Comparison of ENCODE assay signal across 10 cellular contexts in genomic region chr14:22122227-22123187, GRCh38.
DNase-seq lines count a peak whose midpoint lies in the region; ATAC-seq, FAIRE-seq and TF ChIP-seq lines count a peak whose summit lies in the region.
"Had no signal": no experiment of that assay in that cellular context is flagged by ENCODE, and none has a peak within 500 bp of the region (broad histone marks: within the 10 kb centered on the region; RNA-seq: fewer than 3 reads in every experiment).

No MANE protein-coding gene starts in this region.

- H3K36me3 ChIP-seq in HepG2 (replicated peaks in 1 of 2; ENCODE audit: control insufficient read depth in 1 of 2, insufficient read depth in 2 of 2, low read length in 2 of 2) (no peaks in the 10 kb centered on the region), right lobe of liver (no peaks in the 10 kb centered on the region)
- H3K36me3 ChIP-seq: WERI-Rb-1 had no signal

- no peak for TF ChIP-seq POLR2A in HepG2 (IDR thresholded peaks at IDR 0.05; ENCODE audit: insufficient read depth in 1 of 2, low read depth in 2 of 2, low read length in 2 of 2)
- TF ChIP-seq POLR2A in right lobe of liver (IDR thresholded peaks at IDR 0.05), result no peak

- no peaks in the 10 kb centered on the region for H3K4me1 ChIP-seq in HepG2 (ENCODE audit: insufficient read depth, low read length)
- H3K4me1 ChIP-seq in right lobe of liver, result no peaks in the 10 kb centered on the region

- TF ChIP-seq EP300 in HepG2 (IDR thresholded peaks at IDR 0.05; ENCODE audit: low read depth in 2 of 2, low read length in 2 of 2), result no peak
- no peak for TF ChIP-seq EP300 in HepG2 (CRISPR knock-in tag; IDR thresholded peaks at IDR 0.05; ENCODE audit: borderline replicate concordance)

- CTCF ChIA-PET in HepG2 (lab: Yijun Ruan, JAX; ENCODE audit: low intra/inter-chr PET ratio, low total read pairs), result no interaction called here

- in situ Hi-C loops in HepG2 (cut with HindIII; ENCODE audit: extremely low pct_ligation_motif_present, low pct_unique_long_range_greater_than_20kb), result no loop called here

- TF ChIP-seq CTCF in HepG2 (CRISPR knock-in tag; IDR thresholded peaks at IDR 0.05), result peak; percentile 62
- TF ChIP-seq CTCF in right lobe of liver (IDR thresholded peaks at IDR 0.05), result no peak
- TF ChIP-seq CTCF in fibroblast of villous mesenchyme (IDR thresholded peaks at IDR 0.05; ENCODE audit: insufficient read depth, low read depth, low read length), result peak; percentile 4
- no peak for TF ChIP-seq CTCF in D721Med (IDR thresholded peaks at IDR 0.05; ENCODE audit: insufficient read depth, missing control alignments)

- no peak overlapping the region for H3K4me2 ChIP-seq in HepG2 (ENCODE audit: low read depth, low read length)

- no peaks in the 10 kb centered on the region for H3K79me2 ChIP-seq in HepG2 (ENCODE audit: insufficient read depth, low read length)

- no peak overlapping the region for H3K9ac ChIP-seq in HepG2 (ENCODE audit: insufficient read depth, low read depth, low read length)

- H3K4me3 ChIP-seq in HepG2 (replicated peaks in 1 of 3; ENCODE audit: insufficient read depth in 1 of 3, low read depth in 2 of 3, low read length in 3 of 3), result no peak overlapping the region
- H3K4me3 ChIP-seq in right lobe of liver, result no peak overlapping the region
- no peak overlapping the region for H3K4me3 ChIP-seq in fibroblast of villous mesenchyme (ENCODE audit: low read depth, low read length)

- peak; percentile 92 for ATAC-seq in HepG2
- ATAC-seq in right lobe of liver, result no peak
- no peak for ATAC-seq in GM19463 (IDR thresholded peaks at IDR 0.05; ENCODE audit: unreplicated experiment)

- H2AFZ ChIP-seq in HepG2 (ENCODE audit: low read length), result no peak overlapping the region

- FAIRE-seq in HepG2 (lab: Jason Lieb, UNC) (no peak), urothelium cell line (lab: Jason Lieb, UNC) (no peak), D721Med (lab: Jason Lieb, UNC) (no peak)

- TF ChIP-seq RAD21 in HepG2 (CRISPR knock-in tag; IDR thresholded peaks at IDR 0.05), result no peak

- no peaks in the 10 kb centered on the region for H4K20me1 ChIP-seq in HepG2 (ENCODE audit: insufficient read depth, low read length)

- DNase-seq in HepG2 (ENCODE audit: low spot score), result peak; percentile 37
- no peak for DNase-seq in right lobe of liver
- peak in 3 of 5 donors; percentile 6 to 21 (median 11) for DNase-seq in T-helper 1 cell
- DNase-seq in fibroblast of villous mesenchyme (ENCODE audit: low read depth), result no peak
- peak; percentile 31 for DNase-seq in urothelium cell line (ENCODE audit: low spot score)
- no peak for DNase-seq in RPMI8226
- DNase-seq in D721Med (ENCODE audit: insufficient read length, low spot score), result no peak
- DNase-seq: retina, WERI-Rb-1 had no signal

- no TSS peak for BruUV-seq in HepG2 (replicated peaks; lab: Mats Ljungman, UMichigan)

- H3K9me3 ChIP-seq in HepG2 (ENCODE audit: low read length) (no peaks in the 10 kb centered on the region), right lobe of liver (no peaks in the 10 kb centered on the region)

- no peak overlapping the region for H3K27ac ChIP-seq in HepG2 (ENCODE audit: extremely low read length, insufficient read depth, low read length)
- H3K27ac ChIP-seq in right lobe of liver, result no peak overlapping the region
- H3K27ac ChIP-seq: WERI-Rb-1 had no signal

- POLR2A ChIA-PET in HepG2 (lab: Yijun Ruan, JAX), result no interaction called here

- intact Hi-C loops in HepG2 (cut with micrococcal nuclease; ENCODE audit: unreplicated experiment), result loop anchor here (5.0 kb wide), 1 partner anchor 255 kb away; no protein-coding TSS in a partner anchor
- intact Hi-C loops in right lobe of liver (cut with DNase I), result no loop called here

- WGBS in HepG2 (ENCODE audit: low lambda C conversion rate), result 2% methylated on average over 6 of the region's 6 CpGs
- 27% methylated on average over 6 of the region's 6 CpGs for WGBS in right lobe of liver (ENCODE audit: insufficient coverage, low coverage, low lambda C conversion rate, missing lambda C conversion rate)

- no peaks in the 10 kb centered on the region for H3K27me3 ChIP-seq in HepG2 (ENCODE audit: control insufficient read depth in 1 of 2, insufficient read depth in 2 of 2, low read length in 2 of 2)
- no peaks in the 10 kb centered on the region for H3K27me3 ChIP-seq in right lobe of liver

TF ChIP-seq in HepG2, 621 proteins besides CTCF, POLR2A, EP300 and RAD21:
- no peak for TF ChIP-seq AGO2 (optimal IDR thresholded peaks at IDR 0.05; ENCODE audit: low read depth, low read length)
- TF ChIP-seq ZFP82 (CRISPR knock-in tag; IDR thresholded peaks at IDR 0.05; ENCODE audit: borderline replicate concordance), result no peak
- no peak for TF ChIP-seq ZNF20 (CRISPR knock-in tag; IDR thresholded peaks at IDR 0.05)
- no peak for TF ChIP-seq GFI1 (CRISPR knock-in tag; IDR thresholded peaks at IDR 0.05; ENCODE audit: borderline replicate concordance)
- no peak for TF ChIP-seq NFKB2 (CRISPR knock-in tag; IDR thresholded peaks at IDR 0.05; ENCODE audit: borderline replicate concordance)
- TF ChIP-seq ATF7 (IDR thresholded peaks at IDR 0.05), result 0 out of 2 replicates have a peak, but pooled peaks have one; percentile 17
- TF ChIP-seq ATF7 (CRISPR knock-in tag; IDR thresholded peaks at IDR 0.05), result no peak
- TF ChIP-seq MYC (CRISPR knock-in tag; IDR thresholded peaks at IDR 0.05; ENCODE audit: borderline replicate concordance), result no peak
- 0 out of 2 replicates have a peak, but pooled peaks have one; percentile 19 for TF ChIP-seq ZNF354B (CRISPR knock-in tag; IDR thresholded peaks at IDR 0.05)
- TF ChIP-seq CEBPG (CRISPR knock-in tag; IDR thresholded peaks at IDR 0.05), result no peak
- TF ChIP-seq ZNF414 (CRISPR knock-in tag; IDR thresholded peaks at IDR 0.05), result no peak
- TF ChIP-seq ZNF367 (CRISPR knock-in tag; IDR thresholded peaks at IDR 0.05; ENCODE audit: borderline replicate concordance), result no peak
- no peak for TF ChIP-seq ZFY (CRISPR knock-in tag; IDR thresholded peaks at IDR 0.05)
- TF ChIP-seq DPF2 (CRISPR knock-in tag; IDR thresholded peaks at IDR 0.05; ENCODE audit: borderline replicate concordance, low read depth), result no peak
- TF ChIP-seq TCF7L2 (IDR thresholded peaks at IDR 0.05; ENCODE audit: low read depth, low read length), result 0 out of 2 replicates have a peak, but pooled peaks have one; percentile 21
- TF ChIP-seq STAG1 (CRISPR knock-in tag; IDR thresholded peaks at IDR 0.05), result peak; percentile 42

Comparison
In these comparisons a context has a peak if more than half of its experiments do, and no peak if none do; other contexts are left out.
1. DNase-seq: peak in HepG2 (single experiment), T-helper 1 cell (3 of 5) and urothelium cell line (single experiment); none in right lobe of liver (0 of 3), fibroblast of villous mesenchyme (single experiment), RPMI8226 (single experiment) and D721Med (single experiment).
2. CTCF ChIP-seq: peak in HepG2 (single experiment) and fibroblast of villous mesenchyme (single experiment); none in right lobe of liver (0 of 4) and D721Med (single experiment).